8 cellular contexts compared by ENCODE assay signal in genomic region chr11:7514099-7514725, GRCh38. TPM values are rescaled to one million over a fixed set of nuclear protein-coding genes. Genes with fewer than 3 reads are reported as not detected.
DNase-seq lines count a peak whose midpoint lies in the region; ATAC-seq and TF ChIP-seq lines count a peak whose summit lies in the region.

No MANE protein-coding gene starts in this region.

- H4K20me1 ChIP-seq in SK-N-SH (ENCODE audit: insufficient read depth): no peaks in the 10 kb centered on the region

- peak overlapping the region; percentile 79 for H3K27ac Mint-ChIP-seq in activated B cell treated with CpG ODN at 0.5 μM for 24 hours
- H3K27ac Mint-ChIP-seq in neural crest cell (ENCODE audit: unreplicated experiment): no peak overlapping the region

- no peaks in the 10 kb centered on the region for H3K36me3 ChIP-seq in SK-N-SH (replicated peaks in 1 of 2; ENCODE audit: control insufficient read depth in 1 of 2, insufficient read depth in 2 of 2, low read length in 1 of 2)

- H3K36me3 Mint-ChIP-seq in activated B cell treated with CpG ODN at 0.5 μM for 24 hours (ENCODE audit: low read depth): peaks cover 9% of the 10 kb centered on the region
- no peaks in the 10 kb centered on the region for H3K36me3 Mint-ChIP-seq in neural crest cell (ENCODE audit: low read depth)

- no peaks in the 10 kb centered on the region for H3K9me3 ChIP-seq in SK-N-SH

- H3K4me3 Mint-ChIP-seq in activated B cell treated with CpG ODN at 0.5 μM for 24 hours: peak overlapping the region; percentile 92
- H3K4me3 Mint-ChIP-seq in neural crest cell: peak overlapping the region; percentile 78

- H3K9ac ChIP-seq in SK-N-SH: no peak overlapping the region; the same call in 1 of the 2 replicates

- H2AFZ ChIP-seq in SK-N-SH (ENCODE audit: low read depth): peak overlapping the region; percentile 98; the same call in 1 of the 2 replicates

- CTCF ChIA-PET in SK-N-SH (lab: Yijun Ruan, JAX): interaction anchor here (0.6 to 7.0 kb wide), 30 partner anchors 9 to 1062 kb away, joined by 3 to 74 read pairs (median 4); no protein-coding TSS in a partner anchor
- CTCF ChIA-PET in activated B cell treated with CpG ODN at 0.5 μM for 24 hours (lab: Charles Lee): interaction anchor here (0.7 to 3.8 kb wide), 10 partner anchors 7 to 181 kb away, joined by 3 to 23 read pairs (median 6); no protein-coding TSS in a partner anchor

- H3K4me1 Mint-ChIP-seq in activated B cell treated with CpG ODN at 0.5 μM for 24 hours (peaks cover 47% of the 10 kb centered on the region), neural crest cell (peaks cover 26% of the 10 kb centered on the region)

- no peak for DNase-seq in SK-N-SH
- no peak for DNase-seq in activated B cell treated with CpG ODN at 0.5 μM for 24 hours
- DNase-seq in fibroblast of the aortic adventitia (ENCODE audit: low read depth): no peak
- peak; percentile 16 for DNase-seq in neural crest cell (ENCODE audit: low read depth, low spot score)
- DNase-seq in occipital lobe (lab: John Stamatoyannopoulos, UW): no peak
- no peak for DNase-seq in OCI-M1 (lab: John Stamatoyannopoulos, UW)

- H3K4me1 ChIP-seq in SK-N-SH (ENCODE audit: control insufficient read depth in 1 of 2, insufficient read depth in 2 of 2, low read depth in 1 of 2, low read length in 1 of 2): peaks cover 0 to 18% of the 10 kb centered on the region in 2 experiments; a peak in 1 of 4 replicates

- H3K79me2 ChIP-seq in SK-N-SH (ENCODE audit: insufficient read depth): no peaks in the 10 kb centered on the region

- ATAC-seq in SK-N-SH treated with all-trans-retinoic acid at 6 μM for 48 hours: no peak; the same call in 1 of the 3 replicates
- peak; percentile 8 for ATAC-seq in HG02885 (IDR thresholded peaks at IDR 0.05; ENCODE audit: poor library complexity, unreplicated experiment)
- ATAC-seq in activated B cell treated with CpG ODN at 0.5 μM for 24 hours (ENCODE audit: low read depth): peak; percentile 9

- no peaks in the 10 kb centered on the region for H3F3A ChIP-seq in SK-N-SH (replicated peaks; ENCODE audit: insufficient read depth)

- 33% methylated on average over 14 of the region's 36 CpGs for WGBS in SK-N-SH (ENCODE audit: low lambda C conversion rate)

- H3K9me3 Mint-ChIP-seq in activated B cell treated with CpG ODN at 0.5 μM for 24 hours (peaks cover 4% of the 10 kb centered on the region), neural crest cell (peaks cover 3% of the 10 kb centered on the region)

- POLR2A ChIA-PET in SK-N-SH (lab: Yijun Ruan, JAX): interaction anchor here (0.8 kb wide), 1 partner anchor 57 kb away, joined by 3 read pairs; no protein-coding TSS in a partner anchor
- POLR2A ChIA-PET in activated B cell treated with CpG ODN at 0.5 μM for 24 hours (lab: Charles Lee): interaction anchor here (0.6 to 5.4 kb wide), 18 partner anchors 8 to 158 kb away, joined by 3 to 91 read pairs (median 6); partner anchors contain the start of gene CYB5R2

- H3K27me3 ChIP-seq in SK-N-SH (ENCODE audit: insufficient read depth): peaks cover 9% of the 10 kb centered on the region

- H3K27me3 Mint-ChIP-seq in activated B cell treated with CpG ODN at 0.5 μM for 24 hours (no peaks in the 10 kb centered on the region), neural crest cell (ENCODE audit: low read depth) (peaks cover 43% of the 10 kb centered on the region)

- no peak for TF ChIP-seq RAD21 in SK-N-SH (IDR thresholded peaks at IDR 0.05; ENCODE audit: low read length)

- no peak overlapping the region for H3K27ac ChIP-seq in SK-N-SH (ENCODE audit: low read depth in 2 of 2, low read length in 1 of 2)

- TF ChIP-seq EP300 in SK-N-SH (IDR thresholded peaks at IDR 0.05; ENCODE audit: borderline replicate concordance in 1 of 2, low read depth in 1 of 2, low read length in 1 of 2): no peak

- peak overlapping the region; percentile 93 for H3K4me2 ChIP-seq in SK-N-SH

- intact Hi-C loops in activated B cell treated with CpG ODN at 0.5 μM for 24 hours (cut with micrococcal nuclease): loop anchor here (5.0 to 10.0 kb wide), 7 partner anchors 93 to 1889 kb away; partner anchors contain the start of genes EIF3F, OR2D3, TAF10 and TRIM3

- TF ChIP-seq CTCF in SK-N-SH (IDR thresholded peaks at IDR 0.05): no peak
- TF ChIP-seq CTCF in activated B cell treated with CpG ODN at 0.5 μM for 24 hours (IDR thresholded peaks at IDR 0.05): no peak
- TF ChIP-seq CTCF in fibroblast of the aortic adventitia (IDR thresholded peaks at IDR 0.05; ENCODE audit: insufficient read depth, low read length): no peak
- TF ChIP-seq CTCF in neural crest cell (conservative IDR thresholded peaks at IDR 0.05): no peak

- H3K4me3 ChIP-seq in SK-N-SH (ENCODE audit: low read depth in 2 of 2, low read length in 1 of 2) (peak overlapping the region; percentile 63 to 76), fibroblast of the aortic adventitia (ENCODE audit: low read depth, low read length) (peak overlapping the region; percentile 77)

- no peaks in the 10 kb centered on the region for H3K9me2 ChIP-seq in SK-N-SH

TF ChIP-seq in SK-N-SH, 30 proteins besides CTCF, POLR2A, EP300 and RAD21 (continues in another document):
- TF ChIP-seq FOXJ3 (CRISPR knock-in tag; IDR thresholded peaks at IDR 0.05): no peak
- TF ChIP-seq MAX (IDR thresholded peaks at IDR 0.05; ENCODE audit: low read depth): no peak
- TF ChIP-seq YY1 (IDR thresholded peaks at IDR 0.05; ENCODE audit: low read depth): no peak
- no peak for TF ChIP-seq EZH2phosphoT487 (IDR thresholded peaks at IDR 0.05; ENCODE audit: borderline replicate concordance, low read depth)
- no peak for TF ChIP-seq NFIC (IDR thresholded peaks at IDR 0.05; ENCODE audit: borderline replicate concordance)
- no peak for TF ChIP-seq NRF1 (IDR thresholded peaks at IDR 0.05; ENCODE audit: low read depth, low read length)

TF ChIP-seq in SK-N-SH treated with all-trans-retinoic acid at 6 μM for 48 hours, 23 proteins besides CTCF, POLR2A, EP300 and RAD21:
- TF ChIP-seq CSRNP3 (CRISPR knock-in tag; IDR thresholded peaks at IDR 0.05) (no peak), TCF4 (CRISPR knock-in tag; IDR thresholded peaks at IDR 0.05; ENCODE audit: borderline replicate concordance) (no peak), ESRRG (CRISPR knock-in tag; IDR thresholded peaks at IDR 0.05) (no peak)
TF ChIP-seq in SK-N-SH treated with all-trans-retinoic acid at 6 μM for 48 hours: peak in this region for 0.

RNA-seq across cellular contexts. Expression of gene PPFIBP2, which starts 0.4 kb away (rescaled TPM):
- 0.67 and 1.1 TPM in 2 replicates for polyA plus RNA-seq in SK-N-SH (2012; rRNA removed)
- polyA plus RNA-seq in SK-N-SH (2012; cell fraction: cytosol; rRNA removed): 0.55 and 1.7 TPM in 2 replicates
- 1.8 and 2.7 TPM in 2 replicates for polyA plus RNA-seq in SK-N-SH (2012; cell fraction: nucleus; rRNA removed)
- total RNA-seq in activated B cell treated with CpG ODN at 0.5 μM for 24 hours (109 and 112 TPM in 2 replicates), fibroblast of the aortic adventitia (ENCODE audit: low replicate concordance) (11.7 and 53.3 TPM in 2 replicates), neural crest cell (10.1 and 11.6 TPM in 2 replicates), occipital lobe (15.8 TPM)

RNA-seq across cellular contexts. Expression of gene OLFML1, which starts 28.9 kb away (rescaled TPM):
- polyA plus RNA-seq in SK-N-SH (2012; rRNA removed): not detected in 2 replicates
- 0.04 TPM in 1 of 2 replicates, not detected in the other for polyA plus RNA-seq in SK-N-SH (2012; cell fraction: cytosol; rRNA removed)
- polyA plus RNA-seq in SK-N-SH (2012; cell fraction: nucleus; rRNA removed): 0.02 TPM in 1 of 2 replicates, not detected in the other
- not detected in 2 replicates for total RNA-seq in activated B cell treated with CpG ODN at 0.5 μM for 24 hours
- 27.1 and 75.0 TPM in 2 replicates for total RNA-seq in fibroblast of the aortic adventitia (ENCODE audit: low replicate concordance)
- total RNA-seq in neural crest cell: 0.84 and 1.1 TPM in 2 replicates
- 1.1 TPM for total RNA-seq in occipital lobe

Comparison
In these comparisons a context has a peak if more than half of its experiments do, and no peak if none do; other contexts are left out.
1. RNA of gene OLFML1, which starts 28.9 kb away (total RNA-seq): 27.1 to 75.0 TPM in fibroblast of the aortic adventitia; 1.1 TPM in occipital lobe (single experiment), 0.84 to 1.1 TPM in neural crest cell and not detected in activated B cell treated with CpG ODN at 0.5 μM for 24 hours; every median in the first group is over 10 times any median in the second.